Comparison of ENCODE assay signal across 24 cellular contexts in genomic region chr7:127981965-127982364, GRCh38.
"Had no signal": no experiment of that assay in that cellular context is flagged by ENCODE, and none has a peak within 500 bp of the region (broad histone marks: within the 10 kb centered on the region; RNA-seq: fewer than 3 reads in every experiment).

No MANE protein-coding gene starts in this region.

- H3K27ac Mint-ChIP-seq: dendritic cell treated with granulocyte-macrophage colony-stimulating factor and Interleukin-4, amounts not matched to agents 40 ng/mL and 50 ng/mL, for 4 days; memory B cell; mesothelial cell of epicardium; natural killer cell treated with Interleukin-12 subunit alpha and Interleukin-12 subunit beta and Interleukin-15 and Interleukin-18, amount 100 ng/mL, for 72 hours had no signal

- ATAC-seq: gastroesophageal sphincter; left cardiac atrium; lower lobe of right lung; natural killer cell treated with Interleukin-12 subunit alpha and Interleukin-12 subunit beta and Interleukin-15 and Interleukin-18, amount 100 ng/mL, for 72 hours had no signal

- H3K4me3 Mint-ChIP-seq: dendritic cell treated with granulocyte-macrophage colony-stimulating factor and Interleukin-4, amounts not matched to agents 40 ng/mL and 50 ng/mL, for 4 days; immature natural killer cell; memory B cell; mesothelial cell of epicardium; natural killer cell treated with Interleukin-12 subunit alpha and Interleukin-12 subunit beta and Interleukin-15 and Interleukin-18, amount 100 ng/mL, for 72 hours had no signal

- H3K4me3 ChIP-seq: esophagus squamous epithelium, gastroesophageal sphincter, left ventricle myocardium inferior, lower lobe of right lung, right atrium auricular region, sigmoid colon, skin epidermis, stomach, thoracic aorta, transverse colon had no signal

- H3K4me1 Mint-ChIP-seq: mesothelial cell of epicardium had no signal

- H3K27me3 ChIP-seq: esophagus squamous epithelium, gastroesophageal sphincter, neutrophil, right atrium auricular region, sigmoid colon, stomach, transverse colon had no signal

- H3K36me3 ChIP-seq: gastroesophageal sphincter, left ventricle myocardium inferior, right atrium auricular region, sigmoid colon, thoracic aorta had no signal

- H3K4me1 ChIP-seq: transverse colon had no signal

- H3K27ac ChIP-seq: esophagus squamous epithelium, gastroesophageal sphincter, left ventricle myocardium inferior, lower lobe of right lung, neutrophil, right atrium auricular region, sigmoid colon, skin epidermis, stomach, thoracic aorta, transverse colon had no signal

- H3K9me3 ChIP-seq: neutrophil had no signal

- DNase-seq: esophagus squamous epithelium; foreskin fibroblast; glutamatergic neuron; immature natural killer cell; kidney; left cardiac atrium; left ventricle myocardium inferior; lower lobe of right lung; posterior cingulate gyrus; sigmoid colon; stimulated activated CD4-positive, alpha-beta T cell treated with anti-CD3 and anti-CD28 coated beads, Interleukin-2, amount 100 ng/mL, for 24 hours; stimulated activated CD4-positive, alpha-beta T cell treated with anti-CD3 and anti-CD28 coated beads, Interleukin-4, amount 100 ng/mL, for 4 hours; stomach; substantia nigra; transverse colon had no signal

- H3K27me3 Mint-ChIP-seq: dendritic cell treated with granulocyte-macrophage colony-stimulating factor and Interleukin-4, amounts not matched to agents 40 ng/mL and 50 ng/mL, for 4 days; memory B cell; natural killer cell treated with Interleukin-12 subunit alpha and Interleukin-12 subunit beta and Interleukin-15 and Interleukin-18, amount 100 ng/mL, for 72 hours had no signal
